1 cellular context compared by ENCODE assay signal in the genomic region with DNA sequence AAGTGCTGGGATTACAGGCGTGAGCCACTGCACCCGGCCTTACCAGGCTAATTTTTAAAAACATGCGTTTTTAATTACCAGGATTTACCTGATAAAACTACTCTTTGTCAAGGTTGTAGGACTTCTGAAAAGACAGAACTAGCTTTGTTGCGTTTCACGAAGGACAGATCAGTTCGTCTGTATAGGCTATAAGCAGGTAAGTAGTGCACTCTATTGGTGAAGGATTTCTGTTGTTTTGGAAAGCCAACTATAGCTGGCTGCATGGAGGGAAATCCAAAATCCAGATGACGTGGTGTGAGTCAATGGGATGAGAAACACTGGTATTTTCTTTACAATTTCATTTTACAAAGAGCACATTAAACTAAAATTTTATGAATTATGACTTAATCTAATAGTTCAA.
TF ChIP-seq lines count a peak whose summit lies in the region.

No MANE protein-coding gene starts in this region.

TF ChIP-seq in HCT116, 20 proteins besides CTCF, POLR2A, EP300 and RAD21 (continued from another document):
- TF ChIP-seq REST (IDR thresholded peaks at IDR 0.05; ENCODE audit: low read depth) (no peak), ZNF274 (IDR thresholded peaks at IDR 0.05; ENCODE audit: low read depth, low read length) (no peak), ZFX (IDR thresholded peaks at IDR 0.05) (no peak), YY1 (IDR thresholded peaks at IDR 0.05; ENCODE audit: extremely low read depth, insufficient replicate concordance, low read depth, low read length) (no peak), SRF (IDR thresholded peaks at IDR 0.05; ENCODE audit: low read depth) (no peak), JUND (IDR thresholded peaks at IDR 0.05) (no peak), EGR1 (IDR thresholded peaks at IDR 0.05; ENCODE audit: low read depth) (no peak), SIN3A (IDR thresholded peaks at IDR 0.05; ENCODE audit: low read depth) (no peak), ZBTB33 (IDR thresholded peaks at IDR 0.05; ENCODE audit: extremely low read depth, insufficient replicate concordance, low read length) (no peak)
